ENCODE assay signal across 8 cellular contexts in genomic region chr5:132012385-132013005, GRCh38. TPM values are rescaled to one million over a fixed set of nuclear protein-coding genes. Genes with fewer than 3 reads are reported as not detected.
DNase-seq lines count a peak whose midpoint lies in the region; ATAC-seq and TF ChIP-seq lines count a peak whose summit lies in the region.

No MANE protein-coding gene starts in this region.

- no peak for TF ChIP-seq CTCF in glutamatergic neuron (IDR thresholded peaks at IDR 0.05; ENCODE audit: partially characterized antibody, unreplicated experiment)

- no peaks in the 10 kb centered on the region for H3K36me3 Mint-ChIP-seq in activated T-cell treated with anti-CD3 and anti-CD28 coated beads, Interleukin-2, amount 50 U/mL, for 4 hours (ENCODE audit: insufficient read depth)
- H3K36me3 Mint-ChIP-seq in glutamatergic neuron (ENCODE audit: unreplicated experiment) = no peaks in the 10 kb centered on the region

- H3K4me3 Mint-ChIP-seq in activated T-cell treated with anti-CD3 and anti-CD28 coated beads, Interleukin-2, amount 50 U/mL, for 4 hours = peak overlapping the region; percentile 68
- peak overlapping the region; percentile 52 for H3K4me3 Mint-ChIP-seq in glutamatergic neuron (ENCODE audit: unreplicated experiment)

- ATAC-seq in activated T-cell treated with anti-CD3 and anti-CD28 coated beads, Interleukin-2, amount 50 U/mL, for 4 hours = no peak
- no peak for ATAC-seq in HG02610 (IDR thresholded peaks at IDR 0.05; ENCODE audit: unreplicated experiment)
- no peak for ATAC-seq in HG03280 (IDR thresholded peaks at IDR 0.05; ENCODE audit: unreplicated experiment)

- no peaks in the 10 kb centered on the region for H3K9me3 Mint-ChIP-seq in activated T-cell treated with anti-CD3 and anti-CD28 coated beads, Interleukin-2, amount 50 U/mL, for 4 hours
- peaks cover 3% of the 10 kb centered on the region for H3K9me3 Mint-ChIP-seq in glutamatergic neuron (ENCODE audit: unreplicated experiment)

- peaks cover 40% of the 10 kb centered on the region for H3K4me1 Mint-ChIP-seq in activated T-cell treated with anti-CD3 and anti-CD28 coated beads, Interleukin-2, amount 50 U/mL, for 4 hours (ENCODE audit: low read depth)
- H3K4me1 Mint-ChIP-seq in glutamatergic neuron (ENCODE audit: low read depth, unreplicated experiment) = peaks cover 23% of the 10 kb centered on the region

- H3K27ac Mint-ChIP-seq in glutamatergic neuron (ENCODE audit: unreplicated experiment) = no peak overlapping the region

- peak; percentile 6 for DNase-seq in activated CD4-positive, alpha-beta T cell treated with anti-CD3 and anti-CD28 coated beads for 1 hour
- no peak for DNase-seq in activated CD4-positive, alpha-beta T cell treated with anti-CD3 and anti-CD28 coated beads, Interleukin-2, amount 50 U/mL, for 4 hours
- no peak for DNase-seq in activated T-cell treated with anti-CD3 and anti-CD28 coated beads, Interleukin-2, amount 50 U/mL, for 4 hours
- DNase-seq in glutamatergic neuron (peak; percentile 13), retina (peak; percentile 75), NCI-H1694 (lab: John Stamatoyannopoulos, UW) (no peak)

- H3K27me3 Mint-ChIP-seq in activated T-cell treated with anti-CD3 and anti-CD28 coated beads, Interleukin-2, amount 50 U/mL, for 4 hours (ENCODE audit: low read depth) = peaks cover 27% of the 10 kb centered on the region
- H3K27me3 Mint-ChIP-seq in glutamatergic neuron (ENCODE audit: unreplicated experiment) = peaks cover 18% of the 10 kb centered on the region

RNA-seq across cellular contexts. Expression of gene ACSL6, which starts 1.0 kb away (rescaled TPM):
- total RNA-seq in activated T-cell treated with anti-CD3 and anti-CD28 coated beads, Interleukin-2, amount 50 U/mL, for 4 hours = 10 to 100 TPM; 25.0 to 38.0 (median 27.1) TPM
- total RNA-seq in glutamatergic neuron (ENCODE audit: unreplicated experiment) = 8.1 TPM

RNA-seq across cellular contexts. Expression of gene IL3, which starts 48.0 kb away (rescaled TPM):
- 100 to 1,000 TPM in 2 of 3 donors, 10 to 100 TPM in 1; 94.6 to 152 (median 138) TPM for total RNA-seq in activated T-cell treated with anti-CD3 and anti-CD28 coated beads, Interleukin-2, amount 50 U/mL, for 4 hours
- not detected for total RNA-seq in glutamatergic neuron (ENCODE audit: unreplicated experiment)

Comparison
In these comparisons a context has a peak if more than half of its experiments do, and no peak if none do; other contexts are left out.
1. DNase-seq: peak in activated CD4-positive, alpha-beta T cell treated with anti-CD3 and anti-CD28 coated beads for 1 hour (single experiment), glutamatergic neuron (single experiment) and retina (single experiment); none in activated CD4-positive, alpha-beta T cell treated with anti-CD3 and anti-CD28 coated beads, Interleukin-2, amount 50 U/mL, for 4 hours (0 of 2), activated T-cell treated with anti-CD3 and anti-CD28 coated beads, Interleukin-2, amount 50 U/mL, for 4 hours (single experiment) and NCI-H1694 (single experiment).
2. RNA of gene IL3, which starts 48.0 kb away (total RNA-seq): 94.6 to 152 TPM in activated T-cell treated with anti-CD3 and anti-CD28 coated beads, Interleukin-2, amount 50 U/mL, for 4 hours; not detected in glutamatergic neuron (single experiment); every median in the first group is over 10 times any median in the second.